In genomic region chr1:31047507-31047906, GRCh38 we compare ENCODE assay signal across 8 cellular contexts. TPM values are rescaled to one million over a fixed set of nuclear protein-coding genes. Genes with fewer than 3 reads are reported as not detected.
A peak's percentile ranks its signal among the peaks of the same experiment; 100 is the strongest.
DNase-seq lines count a peak whose midpoint lies in the region; ATAC-seq and TF ChIP-seq lines count a peak whose summit lies in the region.
"Not testable (repeated sequence)": the region's sequence is repeated elsewhere in the genome, so short reads cannot be mapped to it uniquely, and the experiment has no call there.

No MANE protein-coding gene starts in this region.

- not testable (repeated sequence) for TF ChIP-seq CTCF in MCF 10A (IDR thresholded peaks at IDR 0.05; ENCODE audit: unreplicated experiment); nephron progenitor cell (IDR thresholded peaks at IDR 0.05)

- POLR2A ChIA-PET in MCF 10A (lab: Yijun Ruan, JAX) = interaction anchor here (0.6 to 1.6 kb wide), 4 partner anchors 9 to 366 kb away, joined by 3 to 8 read pairs (median 4); partner anchors contain the start of gene PUM1

- H3K27me3 Mint-ChIP-seq in CD4-positive, CD25-positive, alpha-beta regulatory T cell; activated CD4-positive, alpha-beta T cell treated with anti-CD3 and anti-CD28 coated beads, Interleukin-2, amount 10 ng/mL, durations not matched to agents 24 days and 14 days; activated naive CD4-positive, alpha-beta T cell treated with anti-CD3 and anti-CD28 coated beads for 36 hours (ENCODE audit: low read depth); MCF 10A (ENCODE audit: insufficient read depth, unreplicated experiment); nephron progenitor cell (ENCODE audit: low read depth, poor library complexity); stimulated activated naive B cell treated with anti-CD40 and anti-IgM and Interleukin-4, amounts not matched to agents 10 μg/mL and 1 μg/mL and 100 μg/mL, for 72 hours: not testable (repeated sequence)

- H3K4me3 ChIP-seq in CD4-positive, CD25-positive, alpha-beta regulatory T cell (ENCODE audit: low read depth, low read length) = peak overlapping the region; percentile 19

- intact Hi-C loops in activated CD4-positive, alpha-beta T cell treated with anti-CD3 and anti-CD28 coated beads, Interleukin-2, amount 10 ng/mL, durations not matched to agents 24 days and 14 days (cut with micrococcal nuclease); activated naive CD4-positive, alpha-beta T cell treated with anti-CD3 and anti-CD28 coated beads for 36 hours (cut with micrococcal nuclease); MCF 10A (cut with micrococcal nuclease): not testable (repeated sequence)

- peaks cover 25% of the 10 kb centered on the region for H3K4me1 ChIP-seq in CD4-positive, CD25-positive, alpha-beta regulatory T cell (ENCODE audit: control insufficient read depth, insufficient read depth, low read length, poor library complexity, severe bottlenecking)

- H3K9me3 ChIP-seq in CD4-positive, CD25-positive, alpha-beta regulatory T cell (ENCODE audit: control insufficient read depth in 2 of 2, low read length in 2 of 2) = not testable (repeated sequence)

- H3K4me1 Mint-ChIP-seq in CD4-positive, CD25-positive, alpha-beta regulatory T cell = peaks cover 19 to 74% (median 42%) of the 10 kb centered on the region in 4 donors
- peaks cover 26% of the 10 kb centered on the region for H3K4me1 Mint-ChIP-seq in activated CD4-positive, alpha-beta T cell treated with anti-CD3 and anti-CD28 coated beads, Interleukin-2, amount 10 ng/mL, durations not matched to agents 24 days and 14 days
- H3K4me1 Mint-ChIP-seq in activated naive CD4-positive, alpha-beta T cell treated with anti-CD3 and anti-CD28 coated beads for 36 hours (ENCODE audit: low read depth) = peaks cover 51% of the 10 kb centered on the region
- H3K4me1 Mint-ChIP-seq in MCF 10A (ENCODE audit: insufficient read depth, unreplicated experiment); nephron progenitor cell: not testable (repeated sequence)
- peaks cover 16 to 59% of the 10 kb centered on the region in 2 donors for H3K4me1 Mint-ChIP-seq in stimulated activated naive B cell treated with anti-CD40 and anti-IgM and Interleukin-4, amounts not matched to agents 10 μg/mL and 1 μg/mL and 100 μg/mL, for 72 hours

- peak overlapping the region; percentile 54 to 77 (median 62) for H3K27ac Mint-ChIP-seq in CD4-positive, CD25-positive, alpha-beta regulatory T cell
- peak overlapping the region; percentile 37 for H3K27ac Mint-ChIP-seq in activated CD4-positive, alpha-beta T cell treated with anti-CD3 and anti-CD28 coated beads, Interleukin-2, amount 10 ng/mL, durations not matched to agents 24 days and 14 days
- peak overlapping the region; percentile 87 for H3K27ac Mint-ChIP-seq in activated naive CD4-positive, alpha-beta T cell treated with anti-CD3 and anti-CD28 coated beads for 36 hours
- H3K27ac Mint-ChIP-seq in MCF 10A (ENCODE audit: low read depth, unreplicated experiment) (peak overlapping the region; percentile 84), nephron progenitor cell (peak overlapping the region; percentile 64)
- H3K27ac Mint-ChIP-seq in stimulated activated naive B cell treated with anti-CD40 and anti-IgM and Interleukin-4, amounts not matched to agents 10 μg/mL and 1 μg/mL and 100 μg/mL, for 72 hours = peak overlapping the region; percentile 70

- H3K9me3 Mint-ChIP-seq in CD4-positive, CD25-positive, alpha-beta regulatory T cell; activated CD4-positive, alpha-beta T cell treated with anti-CD3 and anti-CD28 coated beads, Interleukin-2, amount 10 ng/mL, durations not matched to agents 24 days and 14 days; activated naive CD4-positive, alpha-beta T cell treated with anti-CD3 and anti-CD28 coated beads for 36 hours; MCF 10A (ENCODE audit: unreplicated experiment); nephron progenitor cell; stimulated activated naive B cell treated with anti-CD40 and anti-IgM and Interleukin-4, amounts not matched to agents 10 μg/mL and 1 μg/mL and 100 μg/mL, for 72 hours: not testable (repeated sequence)

- ATAC-seq in CD4-positive, CD25-positive, alpha-beta regulatory T cell (ENCODE audit: low read depth in 2 of 2); stimulated activated naive B cell treated with anti-CD40 and anti-IgM and Interleukin-4, amounts not matched to agents 10 μg/mL and 1 μg/mL and 100 μg/mL, for 72 hours (replicated peaks): not testable (repeated sequence)
- peak; percentile 57 for ATAC-seq in esophagus mucosa

- H3K27ac ChIP-seq in CD4-positive, CD25-positive, alpha-beta regulatory T cell (ENCODE audit: insufficient read depth, low read length, poor library complexity, severe bottlenecking) = not testable (repeated sequence)

- peaks cover 41% of the 10 kb centered on the region for H3K36me3 ChIP-seq in CD4-positive, CD25-positive, alpha-beta regulatory T cell (ENCODE audit: control insufficient read depth, insufficient read depth, low read length)

- H3K27me3 ChIP-seq in CD4-positive, CD25-positive, alpha-beta regulatory T cell (ENCODE audit: control insufficient read depth, insufficient read depth, low read length) = not testable (repeated sequence)

- peak overlapping the region in 3 of 4 donors; percentile 21 to 32 (median 21) for H3K4me3 Mint-ChIP-seq in CD4-positive, CD25-positive, alpha-beta regulatory T cell
- H3K4me3 Mint-ChIP-seq in activated CD4-positive, alpha-beta T cell treated with anti-CD3 and anti-CD28 coated beads, Interleukin-2, amount 10 ng/mL, durations not matched to agents 24 days and 14 days; activated naive CD4-positive, alpha-beta T cell treated with anti-CD3 and anti-CD28 coated beads for 36 hours; MCF 10A (ENCODE audit: unreplicated experiment); nephron progenitor cell; stimulated activated naive B cell treated with anti-CD40 and anti-IgM and Interleukin-4, amounts not matched to agents 10 μg/mL and 1 μg/mL and 100 μg/mL, for 72 hours: not testable (repeated sequence)

- not testable (repeated sequence) for BruUV-seq in MCF 10A (replicated peaks; lab: Mats Ljungman, UMichigan)

- CTCF ChIA-PET in activated naive CD4-positive, alpha-beta T cell treated with anti-CD3 and anti-CD28 coated beads for 36 hours (lab: Charles Lee) = not testable (repeated sequence)
- CTCF ChIA-PET in MCF 10A (lab: Yijun Ruan, JAX) = interaction anchor here (0.6 kb wide), 1 partner anchor 9 kb away, joined by 3 read pairs; no protein-coding TSS in a partner anchor

- DNase-seq in CD4-positive, CD25-positive, alpha-beta regulatory T cell; activated CD4-positive, alpha-beta T cell treated with anti-CD3 and anti-CD28 coated beads, Interleukin-2, amount 10 ng/mL, durations not matched to agents 24 days and 14 days; nephron progenitor cell; stimulated activated naive B cell treated with anti-CD40 and anti-IgM and Interleukin-4, amounts not matched to agents 10 μg/mL and 1 μg/mL and 100 μg/mL, for 72 hours: not testable (repeated sequence)
- DNase-seq in NCI-H2196 (lab: John Stamatoyannopoulos, UW; ENCODE audit: unreplicated experiment) (peak; percentile 23), MCF 10A (ENCODE audit: unreplicated experiment) (peak; percentile 65)
- DNase-seq in activated naive CD4-positive, alpha-beta T cell treated with anti-CD3 and anti-CD28 coated beads for 36 hours = peak; percentile 44

- H3K36me3 Mint-ChIP-seq in CD4-positive, CD25-positive, alpha-beta regulatory T cell = peaks cover 26% of the 10 kb centered on the region
- H3K36me3 Mint-ChIP-seq in activated CD4-positive, alpha-beta T cell treated with anti-CD3 and anti-CD28 coated beads, Interleukin-2, amount 10 ng/mL, durations not matched to agents 24 days and 14 days (ENCODE audit: low read depth) = peaks cover 57% of the 10 kb centered on the region
- H3K36me3 Mint-ChIP-seq in activated naive CD4-positive, alpha-beta T cell treated with anti-CD3 and anti-CD28 coated beads for 36 hours (ENCODE audit: low read depth) = peaks cover 46% of the 10 kb centered on the region
- H3K36me3 Mint-ChIP-seq in MCF 10A (ENCODE audit: insufficient read depth, unreplicated experiment) = peaks cover 72% of the 10 kb centered on the region
- peaks cover 85% of the 10 kb centered on the region for H3K36me3 Mint-ChIP-seq in nephron progenitor cell (ENCODE audit: low read depth)
- peaks cover 41 to 44% of the 10 kb centered on the region in 2 donors for H3K36me3 Mint-ChIP-seq in stimulated activated naive B cell treated with anti-CD40 and anti-IgM and Interleukin-4, amounts not matched to agents 10 μg/mL and 1 μg/mL and 100 μg/mL, for 72 hours

RNA-seq across cellular contexts. Expression of gene PUM1, which starts 18.0 kb away (rescaled TPM):
- total RNA-seq in CD4-positive, CD25-positive, alpha-beta regulatory T cell = 283 TPM
- 100 to 1,000 TPM; 108 to 149 (median 132) TPM for polyA plus RNA-seq in CD4-positive, CD25-positive, alpha-beta regulatory T cell
- 122 and 132 TPM in 2 replicates for total RNA-seq in activated CD4-positive, alpha-beta T cell treated with anti-CD3 and anti-CD28 coated beads, Interleukin-2, amount 10 ng/mL, durations not matched to agents 24 days and 14 days
- 10 to 100 TPM; 84.9 to 89.7 TPM for total RNA-seq in activated naive CD4-positive, alpha-beta T cell treated with anti-CD3 and anti-CD28 coated beads for 36 hours
- 107 and 110 TPM in 2 replicates for total RNA-seq in MCF 10A (2022)
- total RNA-seq in esophagus mucosa = 63.0 TPM

Comparison
In these comparisons a context has a peak if more than half of its experiments do, and no peak if none do; other contexts are left out.
1. H3K27ac Mint-ChIP-seq: peak in every context shown above with its lines; median percentile 87 in activated naive CD4-positive, alpha-beta T cell treated with anti-CD3 and anti-CD28 coated beads for 36 hours; 84 in MCF 10A; 70 in stimulated activated naive B cell treated with anti-CD40 and anti-IgM and Interleukin-4, amounts not matched to agents 10 μg/mL and 1 μg/mL and 100 μg/mL, for 72 hours; 64 in nephron progenitor cell; 62 in CD4-positive, CD25-positive, alpha-beta regulatory T cell; 37 in activated CD4-positive, alpha-beta T cell treated with anti-CD3 and anti-CD28 coated beads, Interleukin-2, amount 10 ng/mL, durations not matched to agents 24 days and 14 days.